37 cellular contexts compared by ENCODE assay signal in genomic region chr14:34157642-34158041, GRCh38.
"Had no signal": no experiment of that assay in that cellular context is flagged by ENCODE, and none has a peak within 500 bp of the region (broad histone marks: within the 10 kb centered on the region; RNA-seq: fewer than 3 reads in every experiment).

No MANE protein-coding gene starts in this region.

- H3K27ac ChIP-seq: adrenal gland, ascending aorta, body of pancreas, brain microvascular endothelial cell, cardiac muscle cell had no signal

- H3K4me1 ChIP-seq: adrenal gland, ascending aorta, body of pancreas had no signal

- H3K9me3 Mint-ChIP-seq: activated naive CD4-positive, alpha-beta T cell treated with anti-CD3 and anti-CD28 coated beads for 36 hours; activated naive CD4-positive, alpha-beta T cell treated with anti-CD3 and anti-CD28 coated beads, Interleukin-2, amount 10 ng/mL, durations not matched to agents 7 days and 5 days; activated naive CD4-positive, alpha-beta T cell treated with anti-CD3 and anti-CD28 coated beads, Interleukin-2, amount 50 U/mL, for 24 hours; activated naive CD4-positive, alpha-beta T cell treated with anti-CD3 and anti-CD28 coated beads, Interleukin-2, amount 50 U/mL, for 72 hours; activated naive CD8-positive, alpha-beta T cell treated with anti-CD3 and anti-CD28 coated beads for 36 hours; activated naive CD8-positive, alpha-beta T cell treated with anti-CD3 and anti-CD28 coated beads, Interleukin-2, amount 10 ng/mL, durations not matched to agents 7 days and 5 days; activated naive CD8-positive, alpha-beta T cell treated with anti-CD3 and anti-CD28 coated beads, Interleukin-2, amount 50 U/mL, for 24 hours; activated T-cell treated with anti-CD3 and anti-CD28 coated beads, Interleukin-2, amount 50 U/mL, for 24 hours; activated T-helper 1 cell treated with anti-CD3 and anti-CD28 coated beads, Interleukin-12 subunit alpha, Interleukin-12 subunit beta, Interleukin-2, Interleukin-4 antibody, amounts not matched to agents 30 ng/mL and 10 ng/mL and 1 ng/mL, durations not matched to agents 14 hours and 24 hours and 36 hours; activated T-helper 2 cell treated with anti-CD3 and anti-CD28 coated beads, Interferon-gamma antibody, Interleukin-2, Interleukin-4, amounts not matched to agents 10 μg/mL and 5 μg/mL and 100 μg/mL, durations not matched to agents 14 hours and 24 hours and 36 hours; central memory CD8-positive, alpha-beta T cell had no signal

- ATAC-seq: activated naive CD8-positive, alpha-beta T cell treated with anti-CD3 and anti-CD28 coated beads, Interleukin-2, amount 50 U/mL, for 24 hours; activated T-cell treated with anti-CD3 and anti-CD28 coated beads, Interleukin-2, amount 50 U/mL, for 4 hours; activated T-cell treated with anti-CD3 and anti-CD28 coated beads, Interleukin-2, amount 50 U/mL, for 72 hours; body of pancreas had no signal

- H3K36me3 Mint-ChIP-seq: activated naive CD4-positive, alpha-beta T cell treated with anti-CD3 and anti-CD28 coated beads, Interleukin-2, amount 10 ng/mL, durations not matched to agents 7 days and 5 days; activated naive CD4-positive, alpha-beta T cell treated with anti-CD3 and anti-CD28 coated beads, Interleukin-2, amount 50 U/mL, for 24 hours; activated naive CD4-positive, alpha-beta T cell treated with anti-CD3 and anti-CD28 coated beads, Interleukin-2, amount 50 U/mL, for 72 hours; activated naive CD8-positive, alpha-beta T cell; activated naive CD8-positive, alpha-beta T cell treated with anti-CD3 and anti-CD28 coated beads for 36 hours; activated naive CD8-positive, alpha-beta T cell treated with anti-CD3 and anti-CD28 coated beads, Interleukin-2, amount 10 ng/mL, durations not matched to agents 7 days and 5 days; brain had no signal

- H3K9me3 ChIP-seq: adrenal gland, ascending aorta, body of pancreas had no signal

- H3K4me3 Mint-ChIP-seq: activated naive CD4-positive, alpha-beta T cell treated with anti-CD3 and anti-CD28 coated beads for 36 hours; activated naive CD4-positive, alpha-beta T cell treated with anti-CD3 and anti-CD28 coated beads, Interleukin-2, amount 10 ng/mL, durations not matched to agents 7 days and 5 days; activated naive CD4-positive, alpha-beta T cell treated with anti-CD3 and anti-CD28 coated beads, Interleukin-2, amount 50 U/mL, for 24 hours; activated naive CD8-positive, alpha-beta T cell; activated naive CD8-positive, alpha-beta T cell treated with anti-CD3 and anti-CD28 coated beads for 36 hours; activated naive CD8-positive, alpha-beta T cell treated with anti-CD3 and anti-CD28 coated beads, Interleukin-2, amount 10 ng/mL, durations not matched to agents 7 days and 5 days; activated naive CD8-positive, alpha-beta T cell treated with anti-CD3 and anti-CD28 coated beads, Interleukin-2, amount 50 U/mL, for 24 hours; activated T-cell treated with anti-CD3 and anti-CD28 coated beads, Interleukin-2, amount 50 U/mL, for 24 hours; activated T-cell treated with anti-CD3 and anti-CD28 coated beads, Interleukin-2, amount 50 U/mL, for 4 hours; activated T-cell treated with anti-CD3 and anti-CD28 coated beads, Interleukin-2, amount 50 U/mL, for 72 hours; activated T-helper 1 cell treated with anti-CD3 and anti-CD28 coated beads, Interleukin-12 subunit alpha, Interleukin-12 subunit beta, Interleukin-2, Interleukin-4 antibody, amounts not matched to agents 30 ng/mL and 10 ng/mL and 1 ng/mL, durations not matched to agents 14 hours and 24 hours and 36 hours; brain; central memory CD8-positive, alpha-beta T cell had no signal

- H3K4me1 Mint-ChIP-seq: activated naive CD8-positive, alpha-beta T cell treated with anti-CD3 and anti-CD28 coated beads for 36 hours; brain; central memory CD8-positive, alpha-beta T cell had no signal

- H3K27me3 Mint-ChIP-seq: activated naive CD4-positive, alpha-beta T cell treated with anti-CD3 and anti-CD28 coated beads, Interleukin-2, amount 50 U/mL, for 24 hours; activated naive CD8-positive, alpha-beta T cell treated with anti-CD3 and anti-CD28 coated beads for 36 hours; central memory CD8-positive, alpha-beta T cell had no signal

- H3K36me3 ChIP-seq: adrenal gland, ascending aorta, brain microvascular endothelial cell, cardiac muscle cell had no signal

- H3K4me3 ChIP-seq: adrenal gland, ascending aorta, body of pancreas, cardiac muscle cell had no signal

- DNase-seq: activated effector memory CD4-positive, alpha-beta T cell treated with anti-CD3 and anti-CD28 coated beads, Interleukin-2, amount 50 U/mL, for 16 hours; activated effector memory CD4-positive, alpha-beta T cell treated with Interleukin-2 at 50 U/mL for 16 hours; activated gamma-delta T cell; activated gamma-delta T cell treated with Interleukin-2 at 50 U/mL for 16 hours; activated naive CD4-positive, alpha-beta T cell; activated naive CD4-positive, alpha-beta T cell treated with anti-CD3 and anti-CD28 coated beads for 36 hours; activated naive CD4-positive, alpha-beta T cell treated with anti-CD3 and anti-CD28 coated beads, Interleukin-2, amount 10 ng/mL, durations not matched to agents 7 days and 5 days; activated naive CD4-positive, alpha-beta T cell treated with anti-CD3 and anti-CD28 coated beads, Interleukin-2, amount 50 U/mL, for 16 hours; activated naive CD4-positive, alpha-beta T cell treated with Interleukin-2 at 50 U/mL for 16 hours; activated naive CD8-positive, alpha-beta T cell treated with anti-CD3 and anti-CD28 coated beads for 36 hours; activated naive CD8-positive, alpha-beta T cell treated with anti-CD3 and anti-CD28 coated beads, Interleukin-2, amount 10 ng/mL, durations not matched to agents 7 days and 5 days; activated naive CD8-positive, alpha-beta T cell treated with anti-CD3 and anti-CD28 coated beads, Interleukin-2, amount 50 U/mL, for 24 hours; activated T-cell treated with anti-CD3 and anti-CD28 coated beads for 4 hours; activated T-cell treated with anti-CD3 and anti-CD28 coated beads, Interleukin-2, amount 50 U/mL, for 1 hour; activated T-cell treated with anti-CD3 and anti-CD28 coated beads, Interleukin-2, amount 50 U/mL, for 24 hours; activated T-cell treated with anti-CD3 and anti-CD28 coated beads, Interleukin-2, amount 50 U/mL, for 4 hours; activated T-cell treated with anti-CD3 and anti-CD28 coated beads, Interleukin-2, amount 50 U/mL, for 48 hours; activated T-cell treated with anti-CD3 and anti-CD28 coated beads, Interleukin-2, amount 50 U/mL, for 72 hours; adrenal gland; amniotic stem cell; amygdala; anterior cingulate cortex; aorta; body of pancreas; brain microvascular endothelial cell; caudate nucleus; central memory CD4-positive, alpha-beta T cell; cerebellar nuclear complex had no signal

- H3K27me3 ChIP-seq: ascending aorta, body of pancreas, brain microvascular endothelial cell, cardiac muscle cell had no signal

- H3K27ac Mint-ChIP-seq: activated naive CD4-positive, alpha-beta T cell treated with anti-CD3 and anti-CD28 coated beads for 36 hours; activated naive CD4-positive, alpha-beta T cell treated with anti-CD3 and anti-CD28 coated beads, Interleukin-2, amount 10 ng/mL, durations not matched to agents 7 days and 5 days; activated naive CD4-positive, alpha-beta T cell treated with anti-CD3 and anti-CD28 coated beads, Interleukin-2, amount 50 U/mL, for 24 hours; activated naive CD8-positive, alpha-beta T cell; activated naive CD8-positive, alpha-beta T cell treated with anti-CD3 and anti-CD28 coated beads for 36 hours; activated naive CD8-positive, alpha-beta T cell treated with anti-CD3 and anti-CD28 coated beads, Interleukin-2, amount 10 ng/mL, durations not matched to agents 7 days and 5 days; activated naive CD8-positive, alpha-beta T cell treated with anti-CD3 and anti-CD28 coated beads, Interleukin-2, amount 50 U/mL, for 24 hours; activated T-cell treated with anti-CD3 and anti-CD28 coated beads, Interleukin-2, amount 50 U/mL, for 24 hours; activated T-cell treated with anti-CD3 and anti-CD28 coated beads, Interleukin-2, amount 50 U/mL, for 72 hours; activated T-helper 1 cell treated with anti-CD3 and anti-CD28 coated beads, Interleukin-12 subunit alpha, Interleukin-12 subunit beta, Interleukin-2, Interleukin-4 antibody, amounts not matched to agents 30 ng/mL and 10 ng/mL and 1 ng/mL, durations not matched to agents 14 hours and 24 hours and 36 hours; activated T-helper 2 cell treated with anti-CD3 and anti-CD28 coated beads, Interferon-gamma antibody, Interleukin-2, Interleukin-4, amounts not matched to agents 10 μg/mL and 5 μg/mL and 100 μg/mL, durations not matched to agents 14 hours and 24 hours and 36 hours; brain had no signal
